Comparison of ENCODE assay signal across 9 cellular contexts in the genomic region with DNA sequence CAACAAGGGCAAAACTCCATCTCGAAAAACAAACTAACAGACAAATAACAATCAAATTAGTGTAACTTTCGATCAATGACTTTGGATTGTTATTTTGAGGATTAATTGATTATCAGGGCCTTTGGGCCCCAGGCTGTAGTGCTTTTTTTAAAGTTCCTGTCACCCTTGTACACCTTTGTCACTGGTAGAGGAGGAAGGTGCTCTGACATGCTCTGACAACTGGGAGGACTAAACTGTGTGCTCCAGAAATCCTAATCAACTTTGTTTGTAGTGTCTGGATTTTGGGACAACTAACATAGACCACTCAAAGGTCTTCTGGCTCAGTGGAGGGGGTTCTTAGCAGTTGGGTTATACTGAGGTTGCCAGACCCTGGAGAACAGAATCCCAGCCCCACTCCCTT. TPM values are rescaled to one million over a fixed set of nuclear protein-coding genes. Genes with fewer than 3 reads are reported as not detected.
DNase-seq lines count a peak whose midpoint lies in the region; ATAC-seq and TF ChIP-seq lines count a peak whose summit lies in the region.
"Had no signal": no experiment of that assay in that cellular context is flagged by ENCODE, and none has a peak within 500 bp of the region (broad histone marks: within the 10 kb centered on the region; RNA-seq: fewer than 3 reads in every experiment).

No MANE protein-coding gene starts in this region.

- peaks cover 8% of the 10 kb centered on the region; the same call in 1 of the 2 replicates for H3K36me3 ChIP-seq in KMS-11 (ENCODE audit: insufficient read depth)
- H3K36me3 ChIP-seq in naive thymus-derived CD4-positive, alpha-beta T cell (ENCODE audit: control insufficient read depth in 2 of 3, insufficient read depth in 3 of 3, low read length in 3 of 3): peaks cover 0 to 10% (median 0%) of the 10 kb centered on the region in 3 experiments

- peaks cover 68% of the 10 kb centered on the region for H3K79me2 ChIP-seq in KMS-11 (ENCODE audit: insufficient read depth, low read depth)

- peaks cover 16 to 65% (median 32%) of the 10 kb centered on the region in 7 donors for H3K4me1 Mint-ChIP-seq in naive thymus-derived CD4-positive, alpha-beta T cell

- no peaks in the 10 kb centered on the region for H3K9me3 ChIP-seq in naive thymus-derived CD4-positive, alpha-beta T cell (ENCODE audit: control insufficient read depth in 2 of 3, low read length in 3 of 3)

- H3K4me2 ChIP-seq in KMS-11: peak overlapping the region; percentile 96

- peaks cover 0 to 18% (median 0%) of the 10 kb centered on the region in 5 donors for H3K36me3 Mint-ChIP-seq in naive thymus-derived CD4-positive, alpha-beta T cell

- no peaks in the 10 kb centered on the region for H3K27me3 Mint-ChIP-seq in naive thymus-derived CD4-positive, alpha-beta T cell

- H3K4me1 ChIP-seq in KMS-11 (ENCODE audit: low read depth, poor library complexity, severe bottlenecking): peaks cover 57% of the 10 kb centered on the region
- H3K4me1 ChIP-seq in naive thymus-derived CD4-positive, alpha-beta T cell (ENCODE audit: control insufficient read depth in 2 of 2, insufficient read depth in 2 of 2, low read length in 2 of 2): peaks cover 4 to 11% of the 10 kb centered on the region in 2 donors

- H3K27ac ChIP-seq in KMS-11 (peak overlapping the region; percentile 11; the same call in 1 of the 2 replicates), coronary artery (peak overlapping the region in 1 of 2 donors; percentile 24)
- H3K27ac ChIP-seq in naive thymus-derived CD4-positive, alpha-beta T cell (ENCODE audit: low read depth, low read length): no peak overlapping the region

- peak overlapping the region; percentile 67 to 95 (median 83) for H3K27ac Mint-ChIP-seq in naive thymus-derived CD4-positive, alpha-beta T cell

- peaks cover 0 to 1% (median 0%) of the 10 kb centered on the region in 11 donors for H3K9me3 Mint-ChIP-seq in naive thymus-derived CD4-positive, alpha-beta T cell

- TF ChIP-seq CTCF in AG09309 (IDR thresholded peaks at IDR 0.05; ENCODE audit: control insufficient read depth, insufficient read depth, low read depth, low read length, missing control alignments) (no peak), KMS-11 (conservative IDR thresholded peaks at IDR 0.05; ENCODE audit: low read depth, low read length) (no peak), coronary artery (IDR thresholded peaks at IDR 0.05) (no peak)

- peak overlapping the region; percentile 93; the same call in 1 of the 2 replicates for H3K9ac ChIP-seq in KMS-11

- H3K4me3 ChIP-seq in AG09309 (ENCODE audit: control insufficient read depth, low read depth, low read length) (peak overlapping the region; percentile 70), KMS-11 (IDR thresholded peaks at IDR 0.05; ENCODE audit: insufficient read depth, low read depth, low read length) (no peak overlapping the region), coronary artery (peak overlapping the region; percentile 94)
- no peak overlapping the region for H3K4me3 ChIP-seq in naive thymus-derived CD4-positive, alpha-beta T cell (ENCODE audit: low read length)

- intact Hi-C loops in naive thymus-derived CD4-positive, alpha-beta T cell (cut with micrococcal nuclease): loop anchor here (5.0 to 10.0 kb wide), 3 partner anchors 287 to 1270 kb away; a partner anchor contains a TSS

- no peak overlapping the region for H2AFZ ChIP-seq in KMS-11 (ENCODE audit: low read depth)

- ATAC-seq in naive thymus-derived CD4-positive, alpha-beta T cell: no peak
- ATAC-seq in HG03378 (IDR thresholded peaks at IDR 0.05; ENCODE audit: unreplicated experiment): no peak

- no peak for DNase-seq in AG09309 (ENCODE audit: low read depth)
- DNase-seq in coronary artery (ENCODE audit: low spot score): no peak
- DNase-seq in naive thymus-derived CD4-positive, alpha-beta T cell: no peak
- DNase-seq in NCI-H1092 treated with DMSO at 0.1 percent for 48 hours (lab: John Stamatoyannopoulos, UW): no peak
- no peak for DNase-seq in germinal center (ENCODE audit: low spot score)
- DNase-seq in NCI-H748 treated with DMSO at 0.1 percent for 48 hours (lab: John Stamatoyannopoulos, UW): no peak

- POLR2A ChIA-PET in naive thymus-derived CD4-positive, alpha-beta T cell (lab: Charles Lee): no interaction called here

- H3K27me3 ChIP-seq in KMS-11 (ENCODE audit: insufficient read depth, low read depth): no peaks in the 10 kb centered on the region
- no peaks in the 10 kb centered on the region for H3K27me3 ChIP-seq in naive thymus-derived CD4-positive, alpha-beta T cell (ENCODE audit: control insufficient read depth in 2 of 2, insufficient read depth in 2 of 2, low read length in 2 of 2)

- CTCF ChIA-PET in naive thymus-derived CD4-positive, alpha-beta T cell (lab: Charles Lee): no interaction called here

- H4K20me1 ChIP-seq in KMS-11 (ENCODE audit: insufficient read depth): peaks cover 46% of the 10 kb centered on the region

- H3K4me3 Mint-ChIP-seq in naive thymus-derived CD4-positive, alpha-beta T cell: peak overlapping the region; percentile 83 to 99 (median 96)

RNA-seq across cellular contexts. Expression of a gene that starts 1.8 kb away (rescaled TPM):
- 100 to 1,000 TPM in 1 of 5 experiments, 10 to 100 TPM in 4; 22.2 to 276 (median 24.9) TPM for total RNA-seq in naive thymus-derived CD4-positive, alpha-beta T cell
- polyA plus RNA-seq in naive thymus-derived CD4-positive, alpha-beta T cell: 10 to 100 TPM; 64.1 to 96.8 TPM

RNA-seq across cellular contexts. Expression of a gene that starts 46.5 kb away (rescaled TPM):
- not detected for total RNA-seq in naive thymus-derived CD4-positive, alpha-beta T cell
- not detected for polyA plus RNA-seq in naive thymus-derived CD4-positive, alpha-beta T cell
- total RNA-seq: pulmonary artery endothelial cell had no signal

Comparison
In these comparisons a context has a peak if more than half of its experiments do, and no peak if none do; other contexts are left out.
1. H3K4me3 ChIP-seq: peak in AG09309 (single experiment) and coronary artery (single experiment); none in KMS-11 (single experiment) and naive thymus-derived CD4-positive, alpha-beta T cell (single experiment).